ENCODE assay signal across 8 cellular contexts in the genomic region with DNA sequence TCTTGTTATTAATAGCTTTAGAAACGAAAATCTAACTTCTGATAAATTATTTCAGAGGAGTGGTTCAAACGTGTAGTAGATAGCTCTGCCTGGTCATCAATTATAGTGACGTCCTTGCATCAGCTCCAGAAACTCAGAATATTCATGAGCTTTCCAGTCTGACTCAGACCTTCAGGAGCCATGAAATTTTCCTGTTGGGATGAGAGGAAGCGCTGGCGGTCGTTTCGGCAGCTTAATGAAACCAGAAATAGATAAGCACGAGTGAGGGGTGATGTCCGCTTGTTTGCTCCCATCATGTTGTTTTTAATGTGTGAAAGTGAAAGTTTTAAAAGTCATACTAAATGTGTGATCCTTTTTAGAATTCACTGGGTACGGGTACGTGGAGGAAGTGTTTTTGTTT.
DNase-seq lines count a peak whose midpoint lies in the region; ATAC-seq and TF ChIP-seq lines count a peak whose summit lies in the region.

No MANE protein-coding gene starts in this region.

- no peak for DNase-seq in CD4-positive, alpha-beta T cell
- no peak for DNase-seq in LNCaP clone FGC (ENCODE audit: low read depth)
- no peak for DNase-seq in breast epithelium (ENCODE audit: low spot score in 2 of 2)
- no peak for DNase-seq in glomerular visceral epithelial cell (ENCODE audit: extremely low spot score)
- DNase-seq in NCI-H2171 (lab: John Stamatoyannopoulos, UW), result no peak
- DNase-seq in AML-193 (lab: John Stamatoyannopoulos, UW), result no peak
- DNase-seq in T1000 (lab: John Stamatoyannopoulos, UW), result no peak

- no peaks in the 10 kb centered on the region for H3K36me3 ChIP-seq in breast epithelium
- H3K36me3 ChIP-seq in mesodermal cell (ENCODE audit: control insufficient read depth, insufficient read depth, low read length), result peaks cover 24% of the 10 kb centered on the region

- H3K4me3 ChIP-seq in LNCaP clone FGC (ENCODE audit: low read depth, low read length), result peak overlapping the region; percentile 55
- peak overlapping the region; percentile 47 to 63 (median 49) for H3K4me3 ChIP-seq in breast epithelium
- H3K4me3 ChIP-seq in mesodermal cell (ENCODE audit: extremely low read depth, insufficient read depth, low read length, poor library complexity, severe bottlenecking), result no peak overlapping the region

- TF ChIP-seq CTCF in CD4-positive, alpha-beta T cell (IDR thresholded peaks at IDR 0.05), result no peak
- no peak for TF ChIP-seq CTCF in LNCaP clone FGC (IDR thresholded peaks at IDR 0.05; ENCODE audit: control insufficient read depth, extremely low read depth, insufficient read depth)
- no peak for TF ChIP-seq CTCF in breast epithelium (IDR thresholded peaks at IDR 0.05)

- no peak for ATAC-seq in CD4-positive, alpha-beta T cell (ENCODE audit: poor library complexity)

- no peaks in the 10 kb centered on the region for H3K27me3 Mint-ChIP-seq in CD4-positive, alpha-beta T cell

- intact Hi-C loops in CD4-positive, alpha-beta T cell (cut with DNase I, micrococcal nuclease), result no loop called here
- intact Hi-C loops in breast epithelium (cut with DNase I; ENCODE audit: low total_unique reads), result no loop called here

- peak overlapping the region; percentile 95 for H3K4me3 Mint-ChIP-seq in CD4-positive, alpha-beta T cell

- H3K4me1 ChIP-seq in breast epithelium (no peaks in the 10 kb centered on the region), mesodermal cell (ENCODE audit: control insufficient read depth, insufficient read depth, low read length, poor library complexity, severe bottlenecking) (peaks cover 29% of the 10 kb centered on the region)

- H3K4me1 Mint-ChIP-seq in CD4-positive, alpha-beta T cell (ENCODE audit: low read depth), result peaks cover 37% of the 10 kb centered on the region

- H3K9me3 Mint-ChIP-seq in CD4-positive, alpha-beta T cell, result no peaks in the 10 kb centered on the region

- TF ChIP-seq POLR2A in breast epithelium (IDR thresholded peaks at IDR 0.05), result no peak

- POLR2A ChIA-PET in CD4-positive, alpha-beta T cell (lab: Charles Lee), result interaction anchor here (0.8 kb wide), 1 partner anchor 218 kb away, joined by 5 read pairs; a partner anchor contains a TSS

- H3K27ac Mint-ChIP-seq in CD4-positive, alpha-beta T cell, result peak overlapping the region; percentile 93

- H3K27ac ChIP-seq in CD4-positive, alpha-beta T cell (ENCODE audit: low read depth, low read length), result peak overlapping the region; percentile 54
- H3K27ac ChIP-seq in breast epithelium (peak overlapping the region; percentile 39 to 54), mesodermal cell (ENCODE audit: low read depth, low read length, severe bottlenecking) (peak overlapping the region; percentile 82)

- no peaks in the 10 kb centered on the region for H3K27me3 ChIP-seq in CD4-positive, alpha-beta T cell (ENCODE audit: control insufficient read depth, insufficient read depth, low read length)
- no peaks in the 10 kb centered on the region for H3K27me3 ChIP-seq in breast epithelium

- no peaks in the 10 kb centered on the region for H3K9me3 ChIP-seq in CD4-positive, alpha-beta T cell (ENCODE audit: control insufficient read depth, low read length)
- H3K9me3 ChIP-seq in breast epithelium (no peaks in the 10 kb centered on the region), mesodermal cell (ENCODE audit: control insufficient read depth, low read length) (no peaks in the 10 kb centered on the region)

- CTCF ChIA-PET in CD4-positive, alpha-beta T cell (lab: Charles Lee), result interaction anchor here (1.0 to 1.1 kb wide), 2 partner anchors 15 to 18 kb away, joined by 3 read pairs; no protein-coding TSS in a partner anchor

- H3K36me3 Mint-ChIP-seq in CD4-positive, alpha-beta T cell (ENCODE audit: low read depth), result peaks cover 10% of the 10 kb centered on the region

- 27 to 44% methylated on average over 6 to 8 of the region's 11 CpGs for WGBS in mesodermal cell (ENCODE audit: insufficient coverage in 2 of 2), 2 experiments
